In genomic region chr17:38540514-38540913, GRCh38 we compare ENCODE assay signal across 14 cellular contexts.
DNase-seq lines count a peak whose midpoint lies in the region; ATAC-seq and TF ChIP-seq lines count a peak whose summit lies in the region.
"Had no signal": no experiment of that assay in that cellular context is flagged by ENCODE, and none has a peak within 500 bp of the region (broad histone marks: within the 10 kb centered on the region; RNA-seq: fewer than 3 reads in every experiment).

No MANE protein-coding gene starts in this region.

- H3K4me3 ChIP-seq in GM12865 (ENCODE audit: low read depth, low read length) (no peak overlapping the region), NB4 (ENCODE audit: low read depth, low read length) (no peak overlapping the region), neural progenitor cell (no peak overlapping the region), upper lobe of right lung (no peak overlapping the region)
- H3K4me3 ChIP-seq: K562 had no signal

- peaks cover 2% of the 10 kb centered on the region for H3K36me3 Mint-ChIP-seq in neural progenitor cell

- H3K4me3 Mint-ChIP-seq in neural progenitor cell = no peak overlapping the region
- H3K4me3 Mint-ChIP-seq: CD4-positive, alpha-beta T cell; HFFc6 had no signal

- no peak overlapping the region for H3K4me2 ChIP-seq in neural progenitor cell

- peaks cover 9% of the 10 kb centered on the region for H3F3A ChIP-seq in neural progenitor cell (ENCODE audit: low read depth)

- H3K4me1 ChIP-seq in neural progenitor cell = peaks cover 10% of the 10 kb centered on the region
- no peaks in the 10 kb centered on the region for H3K4me1 ChIP-seq in upper lobe of right lung
- H3K4me1 ChIP-seq: Caco-2 had no signal

- H3K4me1 Mint-ChIP-seq in neural progenitor cell = peaks cover 13% of the 10 kb centered on the region

- DNase-seq in GM12865 (ENCODE audit: low read depth) (peak; percentile 47), NB4 (ENCODE audit: low read depth) (peak; percentile 44), neural progenitor cell (ENCODE audit: low spot score) (no peak), upper lobe of right lung (no peak), cerebellar nuclear complex (lab: John Stamatoyannopoulos, UW) (no peak), NCI-H510A (lab: John Stamatoyannopoulos, UW) (no peak)
- DNase-seq: ACHN; Caco-2; CD4-positive, alpha-beta T cell; HFFc6; IMR-90 had no signal

- TF ChIP-seq CTCF in GM12865 (IDR thresholded peaks at IDR 0.05; ENCODE audit: insufficient read depth, low read depth, low read length, missing control alignments) = no peak
- no peak for TF ChIP-seq CTCF in NB4 (IDR thresholded peaks at IDR 0.05; ENCODE audit: low read depth, low read length)
- no peak for TF ChIP-seq CTCF in neural progenitor cell (IDR thresholded peaks at IDR 0.05)
- no peak for TF ChIP-seq CTCF in upper lobe of right lung (IDR thresholded peaks at IDR 0.05)

- H3K79me2 ChIP-seq in neural progenitor cell (ENCODE audit: low read depth) = no peaks in the 10 kb centered on the region

- no peak for TF ChIP-seq POLR2A in NB4 (IDR thresholded peaks at IDR 0.05; ENCODE audit: extremely low read depth, insufficient read length)

- peaks cover 11% of the 10 kb centered on the region for H3K27me3 Mint-ChIP-seq in neural progenitor cell (ENCODE audit: insufficient read depth, low read depth)

- no peak overlapping the region for H2AFZ ChIP-seq in neural progenitor cell (replicated peaks)

- no peak overlapping the region for H3K9ac ChIP-seq in neural progenitor cell

- no peaks in the 10 kb centered on the region for H3K9me3 Mint-ChIP-seq in neural progenitor cell
- H3K9me3 Mint-ChIP-seq: CD4-positive, alpha-beta T cell; HFFc6 had no signal

- intact Hi-C loops in upper lobe of right lung (cut with DNase I) = no loop called here

- ATAC-seq in upper lobe of right lung = no peak
- ATAC-seq: HCT116, K562 had no signal

- no peaks in the 10 kb centered on the region for H3K9me3 ChIP-seq in neural progenitor cell (ENCODE audit: low read depth)
- no peaks in the 10 kb centered on the region for H3K9me3 ChIP-seq in upper lobe of right lung
- H3K9me3 ChIP-seq: Caco-2 had no signal

- no peaks in the 10 kb centered on the region for H3K36me3 ChIP-seq in neural progenitor cell
- H3K36me3 ChIP-seq in upper lobe of right lung = no peaks in the 10 kb centered on the region

- H3K27ac Mint-ChIP-seq in neural progenitor cell = peak overlapping the region; percentile 66
- H3K27ac Mint-ChIP-seq: CD4-positive, alpha-beta T cell; HFFc6 had no signal

- H3K27me3 ChIP-seq in neural progenitor cell (no peaks in the 10 kb centered on the region), upper lobe of right lung (peaks cover 25% of the 10 kb centered on the region)

- H3K27ac ChIP-seq in neural progenitor cell (no peak overlapping the region), upper lobe of right lung (no peak overlapping the region)
- H3K27ac ChIP-seq: HL-60 had no signal

- no peaks in the 10 kb centered on the region for H4K20me1 ChIP-seq in neural progenitor cell (ENCODE audit: low read depth)

Comparison
In these comparisons a context has a peak if more than half of its experiments do, and no peak if none do; other contexts are left out.
1. DNase-seq: peak in GM12865 (single experiment) and NB4 (single experiment); none in neural progenitor cell (single experiment), upper lobe of right lung (single experiment), cerebellar nuclear complex (0 of 2) and NCI-H510A (single experiment).